In genomic region chr1:111222308-111223125, GRCh38 we compare ENCODE assay signal across 8 cellular contexts. TPM values are rescaled to one million over a fixed set of nuclear protein-coding genes. Genes with fewer than 3 reads are reported as not detected.
DNase-seq lines count a peak whose midpoint lies in the region; ATAC-seq, FAIRE-seq and TF ChIP-seq lines count a peak whose summit lies in the region.

No MANE protein-coding gene starts in this region.

- H3F3A ChIP-seq in DOHH2 (ENCODE audit: control insufficient read depth, insufficient read depth), result peaks cover 43% of the 10 kb centered on the region

- POLR2A ChIA-PET in WTC11 (lab: Charles Lee), result no interaction called here

- H3K79me2 ChIP-seq in DOHH2 (ENCODE audit: control insufficient read depth, low read length), result no peaks in the 10 kb centered on the region

- H3K27ac ChIP-seq in DOHH2 (ENCODE audit: low read depth, low read length) (peak overlapping the region; percentile 98), kidney (ENCODE audit: low read depth in 2 of 2, low read length in 2 of 2) (no peak overlapping the region)

- peaks cover 80% of the 10 kb centered on the region for H3K4me1 ChIP-seq in DOHH2 (ENCODE audit: control insufficient read depth, low read length)
- H3K4me1 ChIP-seq in kidney (ENCODE audit: control insufficient read depth in 1 of 2, insufficient read depth in 1 of 2, low read depth in 1 of 2, low read length in 2 of 2), result peaks cover 0 to 4% of the 10 kb centered on the region in 2 donors

- TF ChIP-seq CTCF in DOHH2 (IDR thresholded peaks at IDR 0.05; ENCODE audit: low read depth, low read length, poor library complexity, severe bottlenecking) (peak; percentile 96), HFFc6 (IDR thresholded peaks at IDR 0.05) (peak; percentile 98), WTC11 (IDR thresholded peaks at IDR 0.05) (peak; percentile 93), bronchial epithelial cell (IDR thresholded peaks at IDR 0.05; ENCODE audit: insufficient read depth, low read length, severe bottlenecking) (peak; percentile 98), kidney (IDR thresholded peaks at IDR 0.05; ENCODE audit: borderline replicate concordance, extremely low read depth, insufficient read depth) (peak; percentile 86)

- H3K27ac Mint-ChIP-seq in HFFc6, result 0 out of 2 replicates have a peak overlapping the region, but pooled peaks have one; percentile 5
- no peak overlapping the region for H3K27ac Mint-ChIP-seq in WTC11

- H3K4me2 ChIP-seq in DOHH2 (ENCODE audit: low read length), result peak overlapping the region; percentile 87

- H3K36me3 Mint-ChIP-seq in HFFc6 (ENCODE audit: low read depth) (no peaks in the 10 kb centered on the region), WTC11 (no peaks in the 10 kb centered on the region)

- CTCF ChIA-PET in WTC11 (lab: Charles Lee), result interaction anchor here (0.6 to 5.8 kb wide), 23 partner anchors 9 to 285 kb away, joined by 3 to 63 read pairs (median 4); partner anchors contain the start of genes ATP5PB, CEPT1, DRAM2 and WDR77

- H3K4me3 ChIP-seq in DOHH2 (ENCODE audit: low read length) (peak overlapping the region; percentile 66), bronchial epithelial cell (ENCODE audit: low read depth, low read length) (no peak overlapping the region), kidney (ENCODE audit: low read length in 2 of 2) (no peak overlapping the region)

- H3K36me3 ChIP-seq in DOHH2 (ENCODE audit: control insufficient read depth, low read length) (peaks cover 9% of the 10 kb centered on the region), bronchial epithelial cell (ENCODE audit: control insufficient read depth, insufficient read depth, low read length) (no peaks in the 10 kb centered on the region), kidney (ENCODE audit: control insufficient read depth in 1 of 2, insufficient read depth in 2 of 2, low read length in 2 of 2) (no peaks in the 10 kb centered on the region)

- H3K9me2 ChIP-seq in DOHH2 (replicated peaks; ENCODE audit: control insufficient read depth, low read length), result no peaks in the 10 kb centered on the region

- FAIRE-seq in bronchial epithelial cell (lab: Jason Lieb, UNC) (no peak), kidney (lab: Jason Lieb, UNC) (no peak)

- no peaks in the 10 kb centered on the region for H3K9me3 Mint-ChIP-seq in HFFc6
- H3K9me3 Mint-ChIP-seq in WTC11, result 0 out of 2 replicates have a peak, but pooled peaks cover 5% of the 10 kb centered on the region

- H3K9me3 ChIP-seq in DOHH2 (ENCODE audit: control insufficient read depth, insufficient read depth, low read length) (no peaks in the 10 kb centered on the region), kidney (ENCODE audit: control insufficient read depth in 1 of 2, low read length in 2 of 2) (no peaks in the 10 kb centered on the region)

- H3K9ac ChIP-seq in kidney (ENCODE audit: low read length in 2 of 2), result no peak overlapping the region

- DNase-seq in HFFc6 (peak; percentile 53), NCI-H2107 treated with DMSO at 0.1 percent for 48 hours (lab: John Stamatoyannopoulos, UW; ENCODE audit: unreplicated experiment) (peak; percentile 67), WTC11 (ENCODE audit: low spot score) (peak; percentile 93), bronchial epithelial cell (ENCODE audit: low read depth) (peak; percentile 69), kidney (peak; percentile 88)
- peak; percentile 47 for DNase-seq in stimulated activated CD4-positive, alpha-beta T cell treated with anti-CD3 and anti-CD28 coated beads, Interleukin-2, amount 100 ng/mL, for 4 hours (ENCODE audit: low read depth)

- peak overlapping the region; percentile 53 for H3K4me3 Mint-ChIP-seq in HFFc6
- H3K4me3 Mint-ChIP-seq in WTC11, result no peak overlapping the region

- H3K27me3 ChIP-seq in DOHH2 (ENCODE audit: control insufficient read depth, low read length) (no peaks in the 10 kb centered on the region), bronchial epithelial cell (ENCODE audit: control insufficient read depth, insufficient read depth, low read length) (no peaks in the 10 kb centered on the region)

- peak; percentile 96 for ATAC-seq in WTC11
- no peak for ATAC-seq in GM19463 (IDR thresholded peaks at IDR 0.05; ENCODE audit: unreplicated experiment)

- H3K4me1 Mint-ChIP-seq in HFFc6 (ENCODE audit: low read depth) (peaks cover 42% of the 10 kb centered on the region), WTC11 (peaks cover 44% of the 10 kb centered on the region)

- H3K27me3 Mint-ChIP-seq in HFFc6 (ENCODE audit: insufficient read depth) (peaks cover 4% of the 10 kb centered on the region), WTC11 (ENCODE audit: low read depth) (no peaks in the 10 kb centered on the region)

- H4K20me1 ChIP-seq in DOHH2 (ENCODE audit: control insufficient read depth, insufficient read depth, low read depth, low read length), result no peaks in the 10 kb centered on the region

- intact Hi-C loops in kidney (cut with DNase I), result loop anchor here (10.0 kb wide), 1 partner anchor 182 kb away; no protein-coding TSS in a partner anchor

TF ChIP-seq in WTC11, 78 proteins besides CTCF, POLR2A, EP300 and RAD21 (continues in another document):
- no peak for TF ChIP-seq NFYB (CRISPR knock-in tag; conservative IDR thresholded peaks at IDR 0.05; ENCODE audit: low read depth)
- no peak for TF ChIP-seq HMGXB4 (CRISPR knock-in tag; IDR thresholded peaks at IDR 0.05)
- peak; percentile 33; the same call in 1 of the 2 replicates for TF ChIP-seq SP1 (CRISPR knock-in tag; conservative IDR thresholded peaks at IDR 0.05)
- no peak for TF ChIP-seq FOXK1 (CRISPR knock-in tag; IDR thresholded peaks at IDR 0.05)
- 0 out of 2 replicates have a peak, but pooled peaks have one; percentile 27 for TF ChIP-seq GABPB1 (CRISPR knock-in tag; IDR thresholded peaks at IDR 0.05)
- 0 out of 2 replicates have a peak, but pooled peaks have one; percentile 38 for TF ChIP-seq TEAD1 (CRISPR knock-in tag; IDR thresholded peaks at IDR 0.05)
- TF ChIP-seq E2F5 (CRISPR knock-in tag; IDR thresholded peaks at IDR 0.05), result no peak
- TF ChIP-seq NR1H2 (CRISPR knock-in tag; IDR thresholded peaks at IDR 0.05), result no peak
- no peak for TF ChIP-seq JUN (CRISPR knock-in tag; IDR thresholded peaks at IDR 0.05)
- TF ChIP-seq, protein P1, sequence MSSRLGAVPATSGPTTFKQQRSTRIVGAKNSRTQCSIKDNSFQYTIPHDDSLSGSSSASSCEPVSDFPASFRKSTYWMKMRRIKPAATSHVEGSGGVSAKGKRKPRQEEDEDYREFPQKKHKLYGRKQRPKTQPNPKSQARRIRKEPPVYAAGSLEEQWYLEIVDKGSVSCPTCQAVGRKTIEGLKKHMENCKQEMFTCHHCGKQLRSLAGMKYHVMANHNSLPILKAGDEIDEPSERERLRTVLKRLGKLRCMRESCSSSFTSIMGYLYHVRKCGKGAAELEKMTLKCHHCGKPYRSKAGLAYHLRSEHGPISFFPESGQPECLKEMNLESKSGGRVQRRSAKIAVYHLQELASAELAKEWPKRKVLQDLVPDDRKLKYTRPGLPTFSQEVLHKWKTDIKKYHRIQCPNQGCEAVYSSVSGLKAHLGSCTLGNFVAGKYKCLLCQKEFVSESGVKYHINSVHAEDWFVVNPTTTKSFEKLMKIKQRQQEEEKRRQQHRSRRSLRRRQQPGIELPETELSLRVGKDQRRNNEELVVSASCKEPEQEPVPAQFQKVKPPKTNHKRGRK (CRISPR knock-in tag; IDR thresholded peaks at IDR 0.05; ENCODE audit: borderline replicate concordance), result no peak
- TF ChIP-seq GRHL2 (CRISPR knock-in tag; IDR thresholded peaks at IDR 0.05; ENCODE audit: insufficient replicate concordance, severe bottlenecking), result no peak
- TF ChIP-seq ZBTB21 (CRISPR knock-in tag; IDR thresholded peaks at IDR 0.05; ENCODE audit: borderline replicate concordance), result no peak
- TF ChIP-seq ZNF232 (CRISPR knock-in tag; IDR thresholded peaks at IDR 0.05), result no peak
- no peak for TF ChIP-seq ZNF263 (CRISPR knock-in tag; IDR thresholded peaks at IDR 0.05; ENCODE audit: low read depth)
- TF ChIP-seq KAT7 (CRISPR knock-in tag; IDR thresholded peaks at IDR 0.05; ENCODE audit: borderline replicate concordance), result no peak
- TF ChIP-seq FOXJ3 (CRISPR knock-in tag; IDR thresholded peaks at IDR 0.05; ENCODE audit: borderline replicate concordance), result no peak
- no peak for TF ChIP-seq ETV6 (CRISPR knock-in tag; IDR thresholded peaks at IDR 0.05)

RNA-seq across cellular contexts. Expression of gene CHI3L2, which starts 5.0 kb away (rescaled TPM):
- total RNA-seq in HFFc6 (2021; fragmentation: NEBNext Ultra II Directional; extraction: Animal tissue kit (Norgen Biotek cat#: 25700)), result under 1 TPM in 3 of 6 experiments, not detected in 3; 0.35 to 0.64 (median 0.57) TPM
- total RNA-seq in WTC11 (2021) (0.41 to 0.61 TPM (median 0.41 TPM) in 3 replicates), bronchial epithelial cell (0.26 TPM in 1 of 2 replicates, not detected in the other), kidney (27.2 TPM)
- 5.8 TPM for polyA plus RNA-seq in kidney (ENCODE audit: insufficient read depth, low read depth, low replicate concordance)

RNA-seq across cellular contexts. Expression of gene DENND2D, which starts 22.1 kb away (rescaled TPM):
- total RNA-seq in HFFc6 (2021; fragmentation: NEBNext Ultra II Directional; extraction: Animal tissue kit (Norgen Biotek cat#: 25700)), result 1 to 10 TPM in 5 of 6 experiments, under 1 TPM in 1; 0.92 to 4.0 (median 3.7) TPM
- total RNA-seq in WTC11 (2021) (2.1 to 2.9 TPM (median 2.2 TPM) in 3 replicates), bronchial epithelial cell (23.7 and 24.3 TPM in 2 replicates), kidney (81.0 TPM)
- 45.3 TPM for polyA plus RNA-seq in kidney (ENCODE audit: insufficient read depth, low read depth, low replicate concordance)

Comparison
In these comparisons a context has a peak if more than half of its experiments do, and no peak if none do; other contexts are left out.
1. RNA of gene CHI3L2, which starts 5.0 kb away (total RNA-seq): 27.2 TPM in kidney (single experiment); 0.41 to 0.61 TPM in WTC11, 0.35 to 0.64 TPM in HFFc6 and 0.26 TPM in bronchial epithelial cell; every median in the first group is over 10 times any median in the second.
2. Peak in every context shown above with its lines, with median percentiles within 50 percentile points of each other: CTCF ChIP-seq and DNase-seq.